ENCODE assay signal across 17 cellular contexts in the genomic region with DNA sequence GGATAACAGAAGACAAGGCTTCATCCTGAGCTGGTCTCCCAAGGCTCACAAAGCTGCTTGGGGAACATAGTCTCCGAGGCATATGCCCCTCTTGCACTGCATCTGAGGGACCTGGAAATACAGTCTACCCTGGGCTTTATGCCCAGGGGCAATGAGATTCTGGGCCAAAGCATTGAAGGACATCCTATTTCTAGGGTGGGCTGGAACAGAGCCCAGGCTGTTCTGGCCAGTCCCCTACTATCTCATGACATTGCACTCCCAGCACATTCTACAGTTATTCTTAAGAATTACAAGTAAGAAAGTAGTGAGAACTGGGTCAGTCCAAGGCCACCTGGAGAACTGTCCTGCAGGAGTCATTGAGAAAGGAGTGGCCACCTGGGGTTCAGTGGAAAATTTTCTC.
DNase-seq lines count a peak whose midpoint lies in the region; ATAC-seq and TF ChIP-seq lines count a peak whose summit lies in the region.
"Had no signal": no experiment of that assay in that cellular context is flagged by ENCODE, and none has a peak within 500 bp of the region (broad histone marks: within the 10 kb centered on the region; RNA-seq: fewer than 3 reads in every experiment).

No MANE protein-coding gene starts in this region.

- no peaks in the 10 kb centered on the region for H3K4me1 Mint-ChIP-seq in Calu3 (ENCODE audit: low read depth, unreplicated experiment)
- no peaks in the 10 kb centered on the region for H3K4me1 Mint-ChIP-seq in activated T-cell treated with anti-CD3 and anti-CD28 coated beads, Interleukin-2, amount 50 U/mL, for 24 hours (ENCODE audit: low read depth)

- H3K36me3 ChIP-seq in IMR-90 (ENCODE audit: control insufficient read depth, insufficient read depth, low read length): no peaks in the 10 kb centered on the region
- H3K36me3 ChIP-seq in tibial artery: no peaks in the 10 kb centered on the region

- CTCF ChIA-PET in IMR-90 (lab: Yijun Ruan, JAX): no interaction called here
- CTCF ChIA-PET in Calu3 (lab: Charles Lee): no interaction called here

- H3K27ac Mint-ChIP-seq in Calu3 (ENCODE audit: unreplicated experiment): no peak overlapping the region
- H3K27ac Mint-ChIP-seq in activated T-cell treated with anti-CD3 and anti-CD28 coated beads, Interleukin-2, amount 50 U/mL, for 24 hours: no peak overlapping the region
- H3K27ac Mint-ChIP-seq: H9, HFFc6 had no signal

- H3K4me2 ChIP-seq in IMR-90 (ENCODE audit: low read depth, low read length): no peak overlapping the region

- H3K18ac ChIP-seq in IMR-90 (ENCODE audit: low read depth, low read length): no peak overlapping the region

- H2BK20ac ChIP-seq in IMR-90 (ENCODE audit: low read depth, low read length): no peak overlapping the region

- H3K4ac ChIP-seq in IMR-90 (ENCODE audit: low read depth, low read length): no peak overlapping the region

- no peaks in the 10 kb centered on the region for H3K36me3 Mint-ChIP-seq in Calu3 (ENCODE audit: insufficient read depth, unreplicated experiment)
- no peaks in the 10 kb centered on the region for H3K36me3 Mint-ChIP-seq in activated T-cell treated with anti-CD3 and anti-CD28 coated beads, Interleukin-2, amount 50 U/mL, for 24 hours (ENCODE audit: low read depth)

- no peak overlapping the region for H3K23ac ChIP-seq in IMR-90 (ENCODE audit: low read depth, low read length)

- H3K9me1 ChIP-seq in IMR-90 (ENCODE audit: insufficient read depth, low read length): no peaks in the 10 kb centered on the region

- no peak overlapping the region for H3K56ac ChIP-seq in IMR-90 (ENCODE audit: extremely low read depth, insufficient read depth, low read length)

- H4K20me1 ChIP-seq in IMR-90 (ENCODE audit: insufficient read depth, low read length): no peaks in the 10 kb centered on the region

- TF ChIP-seq RAD21 in IMR-90 (IDR thresholded peaks at IDR 0.05; ENCODE audit: low read length): no peak

- no peaks in the 10 kb centered on the region for H3K9me3 Mint-ChIP-seq in Calu3 (ENCODE audit: low read depth, unreplicated experiment)
- no peaks in the 10 kb centered on the region for H3K9me3 Mint-ChIP-seq in activated T-cell treated with anti-CD3 and anti-CD28 coated beads, Interleukin-2, amount 50 U/mL, for 24 hours
- H3K9me3 Mint-ChIP-seq: HFFc6 had no signal

- no peak overlapping the region for H4K91ac ChIP-seq in IMR-90 (ENCODE audit: insufficient read depth, low read depth, low read length)

- H4K5ac ChIP-seq in IMR-90 (ENCODE audit: low read depth, low read length): no peak overlapping the region

- H3K4me3 Mint-ChIP-seq in Calu3 (ENCODE audit: low read depth, unreplicated experiment): no peak overlapping the region
- no peak overlapping the region for H3K4me3 Mint-ChIP-seq in activated T-cell treated with anti-CD3 and anti-CD28 coated beads, Interleukin-2, amount 50 U/mL, for 24 hours
- H3K4me3 Mint-ChIP-seq: H9, HFFc6 had no signal

- H2AK5ac ChIP-seq in IMR-90 (ENCODE audit: low read depth, low read length): no peak overlapping the region

- H2AFZ ChIP-seq in IMR-90 (replicated peaks; ENCODE audit: low read length, poor library complexity): no peak overlapping the region

- H4K8ac ChIP-seq in IMR-90 (ENCODE audit: low read depth in 2 of 2, low read length in 2 of 2): no peak overlapping the region

- intact Hi-C loops in IMR-90 (cut with micrococcal nuclease) (no loop called here), left ventricle myocardium superior (cut with micrococcal nuclease) (loop anchor here (5.0 kb wide), 1 partner anchor 36 kb away; no protein-coding TSS in a partner anchor), tibial artery (cut with DNase I; ENCODE audit: low total_unique reads) (no loop called here), Calu3 (cut with micrococcal nuclease; ENCODE audit: unreplicated experiment) (no loop called here)

- no peak overlapping the region for H2BK15ac ChIP-seq in IMR-90 (ENCODE audit: low read depth, low read length)

- H3K4me1 ChIP-seq in IMR-90 (ENCODE audit: control insufficient read depth, insufficient read depth, low read length): peaks cover 2% of the 10 kb centered on the region; the same call in 1 of the 2 replicates
- peaks cover 0 to 5% (median 0%) of the 10 kb centered on the region in 4 donors for H3K4me1 ChIP-seq in tibial artery

- H2AK9ac ChIP-seq in IMR-90 (replicated peaks; ENCODE audit: low read depth, low read length, poor library complexity): no peak overlapping the region

- peaks cover 15% of the 10 kb centered on the region for H3K27me3 Mint-ChIP-seq in Calu3 (ENCODE audit: unreplicated experiment)
- peaks cover 40% of the 10 kb centered on the region for H3K27me3 Mint-ChIP-seq in activated T-cell treated with anti-CD3 and anti-CD28 coated beads, Interleukin-2, amount 50 U/mL, for 24 hours

- H3K9me3 ChIP-seq in IMR-90 (ENCODE audit: control insufficient read depth, insufficient read depth, low read length) (no peaks in the 10 kb centered on the region), tibial artery (no peaks in the 10 kb centered on the region)

- no peak for TF ChIP-seq POLR2A in IMR-90 (IDR thresholded peaks at IDR 0.05; ENCODE audit: low read depth, low read length)

- H3K27ac ChIP-seq in IMR-90 (ENCODE audit: insufficient read depth, low read length): no peak overlapping the region
- no peak overlapping the region for H3K27ac ChIP-seq in tibial artery

- H2BK120ac ChIP-seq in IMR-90 (ENCODE audit: low read depth, low read length): peak overlapping the region; percentile 63; the same call in 1 of the 2 replicates

- H3K4me3 ChIP-seq in IMR-90 (ENCODE audit: insufficient read depth, low read depth, low read length) (no peak overlapping the region), tibial artery (no peak overlapping the region)

- no peak overlapping the region for H3K14ac ChIP-seq in IMR-90 (replicated peaks; ENCODE audit: low read depth, low read length)

- H3K79me1 ChIP-seq in IMR-90 (ENCODE audit: low read depth in 1 of 2, low read length in 2 of 2): no peaks in the 10 kb centered on the region

- TF ChIP-seq CTCF in IMR-90 (conservative IDR thresholded peaks at IDR 0.05; ENCODE audit: low read depth, low read length) (no peak), tibial artery (IDR thresholded peaks at IDR 0.05) (no peak), Calu3 (IDR thresholded peaks at IDR 0.05; ENCODE audit: unreplicated experiment) (no peak)

- WGBS in IMR-90 (ENCODE audit: extremely low coverage in 2 of 2, insufficient read length in 1 of 2), 2 experiments: 60% methylated on average over 1 of the region's 1 CpG; no CpG with 5 or more reads in 1 of the 2 experiments

- in situ Hi-C loops in IMR-90 (cut with MboI; ENCODE audit: low sequenced_read_pairs): no loop called here

- no peak for ATAC-seq in IMR-90 (ENCODE audit: low read depth)
- peak; percentile 90 for ATAC-seq in left ventricle myocardium superior

- no peak overlapping the region for H2BK5ac ChIP-seq in IMR-90 (ENCODE audit: low read depth, low read length, poor library complexity, severe bottlenecking)

- H3K27me3 ChIP-seq in IMR-90 (ENCODE audit: control insufficient read depth, insufficient read depth, low read length) (no peaks in the 10 kb centered on the region), tibial artery (no peaks in the 10 kb centered on the region)

- POLR2A ChIA-PET in IMR-90 (lab: Charles Lee; ENCODE audit: unreplicated experiment): no interaction called here

- dilution Hi-C loops in IMR-90 (cut with HindIII; ENCODE audit: low sequenced_read_pairs, unreplicated experiment): no loop called here

- no peak for DNase-seq in IMR-90
- peak; percentile 25 for DNase-seq in globus pallidus (ENCODE audit: low spot score)
- peak; percentile 75 for DNase-seq in left ventricle myocardium superior
- peak; percentile 4 for DNase-seq in pons (ENCODE audit: low spot score)
- no peak for DNase-seq in tibial artery
- no peak for DNase-seq in Calu3
- no peak for DNase-seq in activated T-cell treated with anti-CD3 and anti-CD28 coated beads, Interleukin-2, amount 50 U/mL, for 24 hours
- DNase-seq: AML-193, EL, H9, HFFc6, Kasumi-1, NCI-H1694, NCI-H2081, NCI-H2171 treated with DMSO at 0.1 percent for 48 hours, NCI-H526 treated with DMSO at 0.1 percent for 48 hours, OCI-M1 had no signal

- no peak overlapping the region for H3K9ac ChIP-seq in IMR-90 (ENCODE audit: low read depth, low read length)

- BruUV-seq in IMR-90 (replicated peaks; lab: Mats Ljungman, UMichigan): no TSS peak
- BruUV-seq in Calu3 (replicated peaks; lab: Mats Ljungman, UMichigan): no TSS peak

TF ChIP-seq in IMR-90, 13 proteins besides CTCF, POLR2A, EP300 and RAD21:
- TF ChIP-seq RCOR1 (IDR thresholded peaks at IDR 0.05; ENCODE audit: insufficient replicate concordance, low read length) (no peak), SMC3 (IDR thresholded peaks at IDR 0.05; ENCODE audit: low read depth, low read length) (no peak), MXI1 (IDR thresholded peaks at IDR 0.05; ENCODE audit: borderline replicate concordance, low read depth, low read length) (no peak)
TF ChIP-seq in IMR-90: peak in this region for 0.

Comparison
In these comparisons a context has a peak if more than half of its experiments do, and no peak if none do; other contexts are left out.
1. DNase-seq: peak in globus pallidus (single experiment), left ventricle myocardium superior (single experiment) and pons (single experiment); none in IMR-90 (single experiment), tibial artery (0 of 2), Calu3 (single experiment) and activated T-cell treated with anti-CD3 and anti-CD28 coated beads, Interleukin-2, amount 50 U/mL, for 24 hours (single experiment).